8 cellular contexts compared by ENCODE assay signal in genomic region chr1:54199765-54200518, GRCh38. TPM values are rescaled to one million over a fixed set of nuclear protein-coding genes. Genes with fewer than 3 reads are reported as not detected.
DNase-seq lines count a peak whose midpoint lies in the region; ATAC-seq and TF ChIP-seq lines count a peak whose summit lies in the region.

A gene with protein sequence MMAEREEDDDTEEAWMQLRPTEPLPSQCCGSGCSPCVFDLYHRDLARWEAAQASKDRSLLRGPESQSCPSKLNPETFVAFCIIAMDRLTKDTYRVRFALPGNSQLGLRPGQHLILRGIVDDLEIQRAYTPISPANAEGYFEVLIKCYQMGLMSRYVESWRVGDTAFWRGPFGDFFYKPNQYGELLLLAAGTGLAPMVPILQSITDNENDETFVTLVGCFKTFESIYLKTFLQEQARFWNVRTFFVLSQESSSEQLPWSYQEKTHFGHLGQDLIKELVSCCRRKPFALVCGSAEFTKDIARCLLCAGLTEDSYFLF (minus strand): TSS chr1:54200030. CDS start chr1:54195616, 4,414 bp downstream.
Gene MRPL37, plus strand, starts transcription at chr1:54200167. Its CDS starts 77 bp downstream, at chr1:54200244.

- TF ChIP-seq CTCF in astrocyte of the cerebellum (IDR thresholded peaks at IDR 0.05; ENCODE audit: low read depth, low read length, missing control alignments), result no peak

- in situ Hi-C loops in astrocyte of the cerebellum (cut with HindIII; ENCODE audit: low sequenced_read_pairs), result no loop called here

- H3K4me3 ChIP-seq in astrocyte of the cerebellum (ENCODE audit: low read depth, low read length), result peak within 1 kb of the TSS; percentile 96

- ATAC-seq in GM18511 (IDR thresholded peaks at IDR 0.05; ENCODE audit: unreplicated experiment) (peak; percentile 98), HG03025 (IDR thresholded peaks at IDR 0.05; ENCODE audit: low FRiP score, unreplicated experiment) (peak; percentile 91)

- DNase-seq in NCI-H2029 treated with DMSO at 0.1 percent for 48 hours (lab: John Stamatoyannopoulos, UW) (peak; percentile 99), T-helper 9 cell (peak; percentile 80), astrocyte of the cerebellum (ENCODE audit: low read depth) (peak; percentile 96), hippocampal formation (lab: John Stamatoyannopoulos, UW) (peak; percentile 87 to 88), renal cortical epithelial cell (ENCODE audit: low read depth) (peak; percentile 95), cortex of kidney (lab: John Stamatoyannopoulos, UW) (no peak)

RNA-seq across cellular contexts. Expression of the first gene that starts in this region (rescaled TPM):
- total RNA-seq in renal cortical epithelial cell, result 2.6 and 6.0 TPM in 2 replicates

RNA-seq across cellular contexts. Expression of gene MRPL37, which starts in this region (rescaled TPM):
- total RNA-seq in renal cortical epithelial cell, result 33.3 and 44.8 TPM in 2 replicates
